8 cellular contexts compared by ENCODE assay signal in genomic region chr1:200979574-200980451, GRCh38. TPM values are rescaled to one million over a fixed set of nuclear protein-coding genes. Genes with fewer than 3 reads are reported as not detected.
DNase-seq lines count a peak whose midpoint lies in the region; ATAC-seq lines count a peak whose summit lies in the region.

No MANE protein-coding gene starts in this region.

- H3K27me3 ChIP-seq in CD4-positive, CD25-positive, alpha-beta regulatory T cell (ENCODE audit: control insufficient read depth, insufficient read depth, low read length) = no peaks in the 10 kb centered on the region
- H3K27me3 ChIP-seq in H7 (ENCODE audit: control insufficient read depth, insufficient read depth, low read length) = no peaks in the 10 kb centered on the region

- no peaks in the 10 kb centered on the region for H3K27me3 Mint-ChIP-seq in CD4-positive, CD25-positive, alpha-beta regulatory T cell

- H3K4me1 Mint-ChIP-seq in CD4-positive, CD25-positive, alpha-beta regulatory T cell = no peaks in the 10 kb centered on the region

- peaks cover 83% of the 10 kb centered on the region for H3K36me3 ChIP-seq in CD4-positive, CD25-positive, alpha-beta regulatory T cell (ENCODE audit: control insufficient read depth, insufficient read depth, low read length)
- H3K36me3 ChIP-seq in H7 (replicated peaks; ENCODE audit: control insufficient read depth, insufficient read depth, low read length) = peaks cover 9% of the 10 kb centered on the region

- H3K9me3 ChIP-seq in CD4-positive, CD25-positive, alpha-beta regulatory T cell (ENCODE audit: control insufficient read depth in 2 of 2, low read length in 2 of 2) = peaks cover 0 to 1% of the 10 kb centered on the region in 2 experiments

- no peaks in the 10 kb centered on the region for H3K4me1 ChIP-seq in CD4-positive, CD25-positive, alpha-beta regulatory T cell (ENCODE audit: control insufficient read depth, insufficient read depth, low read length, poor library complexity, severe bottlenecking)

- peak; percentile 29 to 63 (median 55) for DNase-seq in CD4-positive, CD25-positive, alpha-beta regulatory T cell
- DNase-seq in H7 = peak; percentile 98
- DNase-seq in SHP77 treated with DMSO at 0.1 percent for 48 hours (lab: John Stamatoyannopoulos, UW) = peak; percentile 19
- peak; percentile 50 for DNase-seq in activated gamma-delta T cell treated with anti-CD3 and anti-CD28 coated beads, Interleukin-2, amount 50 U/mL, for 16 hours (ENCODE audit: low read depth)
- DNase-seq in left kidney (ENCODE audit: low read depth, low spot score) = peak; percentile 31
- DNase-seq in stimulated activated CD8-positive, alpha-beta memory T cell treated with anti-CD3 and anti-CD28 coated beads, Interleukin-7, amount 100 ng/mL, for 1 hour (ENCODE audit: low read depth in 2 of 2) = peak; percentile 28 to 52

- H3K4me3 Mint-ChIP-seq in CD4-positive, CD25-positive, alpha-beta regulatory T cell = no peak overlapping the region

- peak in 1 of 2 donors; percentile 51 for ATAC-seq in CD4-positive, CD25-positive, alpha-beta regulatory T cell (ENCODE audit: low read depth in 2 of 2)
- ATAC-seq in HG03439 (IDR thresholded peaks at IDR 0.05; ENCODE audit: unreplicated experiment) (no peak), GM19395 (IDR thresholded peaks at IDR 0.05; ENCODE audit: unreplicated experiment) (no peak)

- peak overlapping the region; percentile 24 to 79 (median 39) for H3K27ac Mint-ChIP-seq in CD4-positive, CD25-positive, alpha-beta regulatory T cell

- H3K27ac ChIP-seq in CD4-positive, CD25-positive, alpha-beta regulatory T cell (ENCODE audit: insufficient read depth, low read length, poor library complexity, severe bottlenecking) = no peak overlapping the region

- no peak overlapping the region for H3K4me3 ChIP-seq in CD4-positive, CD25-positive, alpha-beta regulatory T cell (ENCODE audit: low read depth, low read length)
- no peak overlapping the region for H3K4me3 ChIP-seq in H7 (ENCODE audit: insufficient read depth, low read depth, low read length)

- peaks cover 51% of the 10 kb centered on the region for H3K36me3 Mint-ChIP-seq in CD4-positive, CD25-positive, alpha-beta regulatory T cell

- H3K9me3 Mint-ChIP-seq in CD4-positive, CD25-positive, alpha-beta regulatory T cell = no peaks in the 10 kb centered on the region

RNA-seq across cellular contexts. Expression of gene KIF21B, which starts 43.7 kb away (rescaled TPM):
- total RNA-seq in CD4-positive, CD25-positive, alpha-beta regulatory T cell = 96.9 TPM
- polyA plus RNA-seq in CD4-positive, CD25-positive, alpha-beta regulatory T cell = 1 to 10 TPM; 2.3 to 3.5 (median 3.0) TPM
- 12.7 and 14.1 TPM in 2 replicates for total RNA-seq in H7 (2014; rRNA removed; shearing (Covaris generic))

Comparison
In these comparisons a context has a peak if more than half of its experiments do, and no peak if none do; other contexts are left out.
1. DNase-seq: peak in every context shown above with its lines; median percentile 98 in H7; 55 in CD4-positive, CD25-positive, alpha-beta regulatory T cell; 50 in activated gamma-delta T cell treated with anti-CD3 and anti-CD28 coated beads, Interleukin-2, amount 50 U/mL, for 16 hours; 40 in stimulated activated CD8-positive, alpha-beta memory T cell treated with anti-CD3 and anti-CD28 coated beads, Interleukin-7, amount 100 ng/mL, for 1 hour; 31 in left kidney; 19 in SHP77 treated with DMSO at 0.1 percent for 48 hours.